Comparison of ENCODE assay signal across 1 cellular context in the genomic region with DNA sequence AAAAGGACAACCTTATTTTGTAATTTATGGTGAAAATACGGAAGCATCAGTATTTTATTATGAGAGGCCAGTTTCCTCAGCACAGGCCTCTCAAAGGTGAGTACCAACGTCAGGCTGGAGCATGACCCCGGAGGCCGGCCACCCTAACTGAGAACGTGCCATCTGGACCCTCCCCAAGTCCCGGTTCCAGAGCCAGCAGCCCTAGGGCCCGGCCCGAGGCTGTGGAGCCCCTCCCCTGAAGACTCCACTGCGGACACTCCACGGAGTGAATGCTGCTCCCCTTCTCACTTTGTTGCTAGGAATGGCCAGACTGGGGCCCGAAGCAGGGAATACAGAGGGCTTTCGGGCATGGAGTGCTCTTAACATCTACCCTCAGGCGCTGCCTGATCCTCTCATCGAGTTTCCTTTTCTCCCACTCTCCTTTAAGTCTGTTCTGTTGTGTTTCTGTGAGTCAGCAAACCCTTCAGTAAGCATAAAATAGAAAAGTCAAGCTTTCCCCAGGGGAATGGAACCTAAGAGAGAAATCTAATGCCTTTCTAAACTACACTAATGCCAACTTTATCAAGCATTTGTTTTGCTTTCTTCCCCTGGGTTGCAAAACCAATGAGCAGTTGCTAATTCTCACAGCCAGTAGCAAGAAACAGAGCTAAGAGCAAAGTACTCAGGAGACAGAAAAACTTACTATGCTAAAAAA.
TF ChIP-seq lines count a peak whose summit lies in the region.

No MANE protein-coding gene starts in this region.

TF ChIP-seq in HepG2, 621 proteins besides CTCF, POLR2A, EP300 and RAD21:
- TF ChIP-seq HES4 (CRISPR knock-in tag; IDR thresholded peaks at IDR 0.05; ENCODE audit: borderline replicate concordance) (no peak), HCFC1 (IDR thresholded peaks at IDR 0.05; ENCODE audit: low read depth, low read length) (no peak), TARDBP (CRISPR knock-in tag; IDR thresholded peaks at IDR 0.05) (no peak), NR2F6 (IDR thresholded peaks at IDR 0.05) (no peak), NR2F6 (CRISPR knock-in tag; IDR thresholded peaks at IDR 0.05) (no peak), ZFP36L2 (CRISPR knock-in tag; IDR thresholded peaks at IDR 0.05) (no peak), AGO2 (optimal IDR thresholded peaks at IDR 0.05; ENCODE audit: low read depth, low read length) (no peak), RORA (CRISPR knock-in tag; IDR thresholded peaks at IDR 0.05) (no peak), CHD2 (IDR thresholded peaks at IDR 0.05; ENCODE audit: low read depth, low read length) (no peak), NCOA1 (CRISPR knock-in tag; IDR thresholded peaks at IDR 0.05) (no peak)
- TF ChIP-seq, protein P1, sequence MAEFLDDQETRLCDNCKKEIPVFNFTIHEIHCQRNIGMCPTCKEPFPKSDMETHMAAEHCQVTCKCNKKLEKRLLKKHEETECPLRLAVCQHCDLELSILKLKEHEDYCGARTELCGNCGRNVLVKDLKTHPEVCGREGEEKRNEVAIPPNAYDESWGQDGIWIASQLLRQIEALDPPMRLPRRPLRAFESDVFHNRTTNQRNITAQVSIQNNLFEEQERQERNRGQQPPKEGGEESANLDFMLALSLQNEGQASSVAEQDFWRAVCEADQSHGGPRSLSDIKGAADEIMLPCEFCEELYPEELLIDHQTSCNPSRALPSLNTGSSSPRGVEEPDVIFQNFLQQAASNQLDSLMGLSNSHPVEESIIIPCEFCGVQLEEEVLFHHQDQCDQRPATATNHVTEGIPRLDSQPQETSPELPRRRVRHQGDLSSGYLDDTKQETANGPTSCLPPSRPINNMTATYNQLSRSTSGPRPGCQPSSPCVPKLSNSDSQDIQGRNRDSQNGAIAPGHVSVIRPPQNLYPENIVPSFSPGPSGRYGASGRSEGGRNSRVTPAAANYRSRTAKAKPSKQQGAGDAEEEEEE (CRISPR knock-in tag; IDR thresholded peaks at IDR 0.05; ENCODE audit: borderline replicate concordance) = no peak
- TF ChIP-seq, protein P2, sequence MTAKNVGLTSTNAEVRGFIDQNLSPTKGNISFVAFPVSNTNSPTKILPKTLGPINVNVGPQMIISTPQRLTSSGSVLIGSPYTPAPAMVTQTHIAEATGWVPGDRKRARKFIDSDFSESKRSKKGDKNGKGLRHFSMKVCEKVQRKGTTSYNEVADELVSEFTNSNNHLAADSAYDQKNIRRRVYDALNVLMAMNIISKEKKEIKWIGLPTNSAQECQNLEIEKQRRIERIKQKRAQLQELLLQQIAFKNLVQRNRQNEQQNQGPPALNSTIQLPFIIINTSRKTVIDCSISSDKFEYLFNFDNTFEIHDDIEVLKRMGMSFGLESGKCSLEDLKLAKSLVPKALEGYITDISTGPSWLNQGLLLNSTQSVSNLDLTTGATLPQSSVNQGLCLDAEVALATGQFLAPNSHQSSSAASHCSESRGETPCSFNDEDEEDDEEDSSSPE (CRISPR knock-in tag; IDR thresholded peaks at IDR 0.05) = no peak
- TF ChIP-seq, protein P3, sequence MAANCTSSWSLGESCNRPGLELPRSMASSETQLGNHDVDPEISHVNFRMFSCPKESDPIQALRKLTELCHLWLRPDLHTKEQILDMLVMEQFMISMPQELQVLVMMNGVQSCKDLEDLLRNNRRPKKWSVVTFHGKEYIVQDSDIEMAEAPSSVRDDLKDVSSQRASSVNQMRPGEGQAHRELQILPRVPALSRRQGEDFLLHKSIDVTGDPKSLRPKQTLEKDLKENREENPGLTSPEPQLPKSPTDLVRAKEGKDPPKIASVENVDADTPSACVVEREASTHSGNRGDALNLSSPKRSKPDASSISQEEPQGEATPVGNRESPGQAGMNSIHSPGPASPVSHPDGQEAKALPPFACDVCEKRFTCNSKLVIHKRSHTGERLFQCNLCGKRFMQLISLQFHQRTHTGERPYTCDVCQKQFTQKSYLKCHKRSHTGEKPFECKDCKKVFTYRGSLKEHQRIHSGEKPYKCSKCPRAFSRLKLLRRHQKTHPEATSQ (CRISPR knock-in tag; IDR thresholded peaks at IDR 0.05; ENCODE audit: borderline replicate concordance) = no peak
